ENCODE assay signal across 1 cellular context in the genomic region with DNA sequence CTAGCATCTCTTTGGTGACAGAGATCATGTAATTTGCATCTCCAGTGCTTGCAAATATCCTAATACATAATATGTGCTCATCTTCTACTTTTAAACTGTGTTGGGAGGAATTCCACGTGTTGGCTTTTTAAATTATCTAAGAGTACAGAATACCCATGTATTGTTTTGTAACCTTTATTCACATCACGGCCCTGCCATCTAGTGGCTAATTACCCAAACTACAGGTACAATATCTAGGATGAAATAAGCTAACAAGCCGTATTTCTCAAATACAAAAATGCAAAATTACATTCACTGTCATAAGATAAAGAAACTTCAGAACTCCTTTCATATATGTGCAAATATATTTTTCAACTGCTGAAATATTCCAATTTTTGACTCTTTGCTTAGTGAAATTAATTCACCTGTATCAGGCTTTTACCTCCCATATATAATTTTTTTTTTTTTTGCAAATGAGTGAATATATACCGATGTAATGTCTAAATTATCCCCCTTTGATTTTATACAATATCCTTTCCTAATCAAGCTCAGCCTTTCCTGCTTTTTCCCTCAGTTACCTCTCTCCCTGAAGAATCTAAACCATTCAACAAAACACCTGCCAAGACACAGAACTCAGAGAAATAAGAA.
TF ChIP-seq lines count a peak whose summit lies in the region.

No MANE protein-coding gene starts in this region.

TF ChIP-seq in SK-N-SH, 30 proteins besides CTCF, POLR2A, EP300 and RAD21 (continued from another document):
- TF ChIP-seq SIN3A (IDR thresholded peaks at IDR 0.05; ENCODE audit: borderline replicate concordance, low read depth, low read length) (no peak), GABPA (IDR thresholded peaks at IDR 0.05; ENCODE audit: low read depth) (no peak), NFIC (IDR thresholded peaks at IDR 0.05; ENCODE audit: borderline replicate concordance) (no peak), JUND (IDR thresholded peaks at IDR 0.05) (no peak)
